ENCODE assay signal across 8 cellular contexts in genomic region chr1:160108888-160109662, GRCh38. TPM values are rescaled to one million over a fixed set of nuclear protein-coding genes. Genes with fewer than 3 reads are reported as not detected.
DNase-seq lines count a peak whose midpoint lies in the region; ATAC-seq, FAIRE-seq and TF ChIP-seq lines count a peak whose summit lies in the region.

No MANE protein-coding gene starts in this region.

- peak; percentile 35 for TF ChIP-seq CTCF in AG04449 (IDR thresholded peaks at IDR 0.05; ENCODE audit: insufficient read depth, low read length, missing control alignments)
- TF ChIP-seq CTCF in mucosa of descending colon (IDR thresholded peaks at IDR 0.05) = peak; percentile 16

- intact Hi-C loops in mucosa of descending colon (cut with DNase I, micrococcal nuclease) = no loop called here

- CTCF ChIA-PET in AG04449 (lab: Yijun Ruan, JAX) = interaction anchor here (0.6 to 3.6 kb wide), 28 partner anchors 8 to 1062 kb away, joined by 3 to 28 read pairs (median 4); partner anchors contain the start of genes IGSF8 and PEA15

- no peak overlapping the region for H3K4me3 ChIP-seq in AG04449 (ENCODE audit: low read depth, low read length)
- no peak overlapping the region for H3K4me3 ChIP-seq in SJCRH30
- H3K4me3 ChIP-seq in mucosa of descending colon = no peak overlapping the region

- H3K27me3 ChIP-seq in SJCRH30 = no peaks in the 10 kb centered on the region

- peaks cover 19% of the 10 kb centered on the region for H3K4me1 ChIP-seq in SJCRH30
- H3K4me1 ChIP-seq in mucosa of descending colon (ENCODE audit: low read depth) = no peaks in the 10 kb centered on the region

- POLR2A ChIA-PET in AG04449 (lab: Yijun Ruan, JAX) = interaction anchor here (0.6 kb wide), 1 partner anchor 176 kb away, joined by 4 read pairs; the partner anchor contains the start of gene PEX19

- no peak overlapping the region for H3K27ac ChIP-seq in SJCRH30

- TF ChIP-seq POLR2A in GM12892 (IDR thresholded peaks at IDR 0.05; ENCODE audit: low read depth, low read length) = no peak

- DNase-seq in AG04449 (ENCODE audit: low read depth, low spot score) (no peak), GM12892 (ENCODE audit: insufficient read length) (no peak), SJCRH30 (peak; percentile 52 to 64), dermis blood vessel endothelial cell (peak; percentile 71), mucosa of descending colon (no peak), COR-L47 (lab: John Stamatoyannopoulos, UW) (no peak), cerebellar nuclear complex (lab: John Stamatoyannopoulos, UW) (no peak)

- H3K36me3 ChIP-seq in SJCRH30 (no peaks in the 10 kb centered on the region), mucosa of descending colon (ENCODE audit: low read depth) (no peaks in the 10 kb centered on the region)

- ATAC-seq in mucosa of descending colon = no peak
- no peak for ATAC-seq in HG02840 (IDR thresholded peaks at IDR 0.05; ENCODE audit: low FRiP score, unreplicated experiment)

- H3K9me3 ChIP-seq in SJCRH30 (replicated peaks) (no peaks in the 10 kb centered on the region), mucosa of descending colon (no peaks in the 10 kb centered on the region)

- FAIRE-seq in GM12892 (lab: Jason Lieb, UNC) = peak; percentile 40

RNA-seq across cellular contexts. Expression of gene ATP1A2, which starts 6.5 kb away (rescaled TPM):
- not detected for polyA plus RNA-seq in GM12892 (2012; ENCODE audit: missing spikeins)
- 40.2 and 44.2 TPM in 2 replicates for total RNA-seq in SJCRH30 (2014; rRNA removed; shearing (Covaris generic))
- total RNA-seq in dermis blood vessel endothelial cell = not detected in 2 replicates
- total RNA-seq in mucosa of descending colon = 100 to 1,000 TPM in 1 of 3 donors, 1 to 10 TPM in 2; 2.6 to 124 (median 4.0) TPM

RNA-seq across cellular contexts. Expression of gene IGSF8, which starts 10.7 kb away (rescaled TPM):
- polyA plus RNA-seq in GM12892 (2012; ENCODE audit: missing spikeins) = 4.2 TPM
- total RNA-seq in SJCRH30 (2014; rRNA removed; shearing (Covaris generic)) = 5.4 and 6.8 TPM in 2 replicates
- total RNA-seq in dermis blood vessel endothelial cell (13.4 and 16.6 TPM in 2 replicates), mucosa of descending colon (10 to 100 TPM; 38.3 to 65.0 (median 39.1) TPM)

RNA-seq across cellular contexts. Expression of gene KCNJ9, which starts 27.7 kb away (rescaled TPM):
- not detected for polyA plus RNA-seq in GM12892 (2012; ENCODE audit: missing spikeins)
- total RNA-seq in SJCRH30 (2014; rRNA removed; shearing (Covaris generic)) = not detected in 2 replicates
- total RNA-seq in dermis blood vessel endothelial cell (not detected in 2 replicates), mucosa of descending colon (under 1 TPM in 1 of 3 donors, not detected in 2; 0.47 TPM)

RNA-seq across cellular contexts. Expression of gene KCNJ10, which starts 39.1 kb away (rescaled TPM):
- 0.15 TPM for polyA plus RNA-seq in GM12892 (2012; ENCODE audit: missing spikeins)
- 0.14 TPM in 1 of 2 replicates, not detected in the other for total RNA-seq in SJCRH30 (2014; rRNA removed; shearing (Covaris generic))
- total RNA-seq in dermis blood vessel endothelial cell = not detected in 2 replicates
- under 1 TPM; 0.23 to 0.73 (median 0.27) TPM for total RNA-seq in mucosa of descending colon

RNA-seq across cellular contexts. Expression of gene ATP1A4, which starts 42.3 kb away (rescaled TPM):
- polyA plus RNA-seq in GM12892 (2012; ENCODE audit: missing spikeins) = 1.7 TPM
- total RNA-seq in SJCRH30 (2014; rRNA removed; shearing (Covaris generic)) = not detected in 2 replicates
- total RNA-seq in dermis blood vessel endothelial cell = not detected in 2 replicates
- total RNA-seq in mucosa of descending colon = under 1 TPM in 1 of 3 donors, not detected in 2; 0.16 TPM

Comparison
In these comparisons a context has a peak if more than half of its experiments do, and no peak if none do; other contexts are left out.
1. DNase-seq: peak in SJCRH30 (2 of 2) and dermis blood vessel endothelial cell (single experiment); none in AG04449 (single experiment), GM12892 (single experiment), mucosa of descending colon (0 of 3), COR-L47 (single experiment) and cerebellar nuclear complex (0 of 2).